ENCODE assay signal across 14 cellular contexts in the genomic region with DNA sequence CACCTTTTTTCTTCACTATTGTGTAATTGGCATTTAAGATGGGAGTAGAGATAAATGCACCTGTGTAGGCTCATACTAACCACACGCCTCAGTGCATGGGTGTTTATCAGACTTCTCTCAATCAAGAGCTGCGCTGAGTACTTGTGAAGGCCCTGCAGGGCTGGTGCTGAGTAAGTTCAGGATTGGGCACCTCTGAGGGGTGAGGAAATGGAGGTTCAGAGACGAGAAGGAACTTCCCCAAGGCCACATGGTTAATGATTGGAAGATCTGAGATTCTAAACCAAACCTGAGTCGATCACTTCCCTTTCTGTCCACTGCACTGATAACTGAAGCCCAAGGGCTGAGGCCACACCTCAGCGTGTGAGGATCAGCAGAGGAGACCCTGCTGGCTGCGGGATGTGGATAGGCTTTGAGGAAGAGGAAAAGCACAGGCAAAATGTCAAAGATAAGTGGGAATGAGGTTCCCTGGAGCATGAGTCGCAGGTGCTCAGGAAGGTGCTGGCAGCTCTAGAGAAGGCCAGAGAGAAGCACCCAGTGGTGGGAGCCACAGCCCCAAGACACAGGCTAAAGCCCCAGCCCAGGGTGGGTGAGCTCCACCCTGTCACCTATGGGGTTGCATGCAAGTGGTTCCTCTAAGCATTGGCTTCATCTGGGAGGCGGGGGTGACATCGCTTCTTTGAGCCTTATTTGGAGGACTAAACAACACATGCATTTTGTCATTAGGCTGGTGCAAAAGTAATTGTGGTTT. TPM values are rescaled to one million over a fixed set of nuclear protein-coding genes. Genes with fewer than 3 reads are reported as not detected.
A peak's percentile ranks its signal among the peaks of the same experiment; 100 is the strongest.
DNase-seq lines count a peak whose midpoint lies in the region; ATAC-seq, FAIRE-seq and TF ChIP-seq lines count a peak whose summit lies in the region.
"Had no signal": no experiment of that assay in that cellular context is flagged by ENCODE, and none has a peak within 500 bp of the region (broad histone marks: within the 10 kb centered on the region; RNA-seq: fewer than 3 reads in every experiment).

No MANE protein-coding gene starts in this region.

- no peak overlapping the region for H3K4me3 Mint-ChIP-seq in stimulated activated effector memory CD8-positive, alpha-beta T cell treated with anti-CD3 and anti-CD28 coated beads, Interleukin-12 subunit alpha, Interleukin-12 subunit beta, amount 100 ng/mL, for 72 hours
- H3K4me3 Mint-ChIP-seq: brain, neural crest cell had no signal

- no peak overlapping the region for H3K4me3 ChIP-seq in effector memory CD4-positive, alpha-beta T cell (ENCODE audit: insufficient read depth, low read depth, low read length, poor library complexity, severe bottlenecking)
- H3K4me3 ChIP-seq: BLaER1 treated with 17β-estradiol and CSF1 and Interleukin-3, amounts not matched to agents 10 nM and 100 nM; thyroid gland had no signal

- no peak for FAIRE-seq in GM12891 (lab: Jason Lieb, UNC)
- FAIRE-seq in GM19239 (lab: Jason Lieb, UNC): peak; percentile 94

- no peak overlapping the region for H3K27ac Mint-ChIP-seq in stimulated activated effector memory CD8-positive, alpha-beta T cell treated with anti-CD3 and anti-CD28 coated beads, Interleukin-12 subunit alpha, Interleukin-12 subunit beta, amount 100 ng/mL, for 72 hours
- H3K27ac Mint-ChIP-seq: brain had no signal

- no peaks in the 10 kb centered on the region for H3K9me3 ChIP-seq in effector memory CD4-positive, alpha-beta T cell (ENCODE audit: control insufficient read depth, low read length)
- H3K9me3 ChIP-seq: BLaER1 treated with 17β-estradiol and CSF1 and Interleukin-3, amounts not matched to agents 10 nM and 100 nM; thyroid gland had no signal

- H3K4me1 ChIP-seq in effector memory CD4-positive, alpha-beta T cell (ENCODE audit: control insufficient read depth, insufficient read depth, low read length, poor library complexity, severe bottlenecking): no peaks in the 10 kb centered on the region
- H3K4me1 ChIP-seq: BLaER1 treated with 17β-estradiol and CSF1 and Interleukin-3, amounts not matched to agents 10 nM and 100 nM had no signal

- H3K36me3 ChIP-seq in effector memory CD4-positive, alpha-beta T cell (ENCODE audit: control insufficient read depth, insufficient read depth, low read length): no peaks in the 10 kb centered on the region
- H3K36me3 ChIP-seq: BLaER1 treated with 17β-estradiol and CSF1 and Interleukin-3, amounts not matched to agents 10 nM and 100 nM; thyroid gland had no signal

- H3K27me3 ChIP-seq in effector memory CD4-positive, alpha-beta T cell (replicated peaks; ENCODE audit: control insufficient read depth, insufficient read depth, low read length, poor library complexity, severe bottlenecking): no peaks in the 10 kb centered on the region
- H3K27me3 ChIP-seq: BLaER1 treated with 17β-estradiol and CSF1 and Interleukin-3, amounts not matched to agents 10 nM and 100 nM; thyroid gland had no signal

- H3K36me3 Mint-ChIP-seq in stimulated activated effector memory CD8-positive, alpha-beta T cell treated with anti-CD3 and anti-CD28 coated beads, Interleukin-12 subunit alpha, Interleukin-12 subunit beta, amount 100 ng/mL, for 72 hours: no peaks in the 10 kb centered on the region
- H3K36me3 Mint-ChIP-seq: brain had no signal

- peaks cover 6% of the 10 kb centered on the region for H3K4me1 Mint-ChIP-seq in stimulated activated effector memory CD8-positive, alpha-beta T cell treated with anti-CD3 and anti-CD28 coated beads, Interleukin-12 subunit alpha, Interleukin-12 subunit beta, amount 100 ng/mL, for 72 hours
- H3K4me1 Mint-ChIP-seq: brain had no signal

- ATAC-seq in HG02763 (IDR thresholded peaks at IDR 0.05; ENCODE audit: unreplicated experiment): peak; percentile 98
- ATAC-seq in HG03469 (IDR thresholded peaks at IDR 0.05; ENCODE audit: unreplicated experiment): peak; percentile 97
- no peak for ATAC-seq in stimulated activated effector memory CD8-positive, alpha-beta T cell treated with anti-CD3 and anti-CD28 coated beads, Interleukin-12 subunit alpha, Interleukin-12 subunit beta, amount 100 ng/mL, for 72 hours

- H3K27ac ChIP-seq in effector memory CD4-positive, alpha-beta T cell (ENCODE audit: insufficient read depth, low read length, poor library complexity, severe bottlenecking): no peak overlapping the region
- H3K27ac ChIP-seq: BLaER1 treated with 17β-estradiol and CSF1 and Interleukin-3, amounts not matched to agents 10 nM and 100 nM; thyroid gland had no signal

- H3K9me3 Mint-ChIP-seq in stimulated activated effector memory CD8-positive, alpha-beta T cell treated with anti-CD3 and anti-CD28 coated beads, Interleukin-12 subunit alpha, Interleukin-12 subunit beta, amount 100 ng/mL, for 72 hours: peaks cover 3% of the 10 kb centered on the region
- H3K9me3 Mint-ChIP-seq: neural crest cell had no signal

- DNase-seq in GM12891 (ENCODE audit: insufficient read length, low spot score): no peak
- DNase-seq in GM19239 (ENCODE audit: insufficient read length, low spot score): peak; percentile 52
- no peak for DNase-seq in effector memory CD4-positive, alpha-beta T cell
- no peak for DNase-seq in NCI-H1694 treated with DMSO at 0.1 percent for 48 hours (lab: John Stamatoyannopoulos, UW)
- no peak for DNase-seq in stimulated activated effector memory CD8-positive, alpha-beta T cell treated with anti-CD3 and anti-CD28 coated beads, Interleukin-12 subunit alpha, Interleukin-12 subunit beta, amount 100 ng/mL, for 72 hours (ENCODE audit: low spot score in 2 of 2)
- no peak for DNase-seq in SKM-1 treated with dmso at 0.1 percent for 144 hours (lab: John Stamatoyannopoulos, UW; ENCODE audit: unreplicated experiment)
- DNase-seq: IMR-90; stimulated activated CD4-positive, alpha-beta T cell treated with anti-CD3 and anti-CD28 coated beads, Interleukin-2, amount 100 ng/mL, for 24 hours; thyroid gland had no signal

- no peak for TF ChIP-seq POLR2A in GM12891 (IDR thresholded peaks at IDR 0.05; ENCODE audit: low read depth, low read length)

TF ChIP-seq in GM12891, 5 proteins besides CTCF, POLR2A, EP300 and RAD21:
- TF ChIP-seq POU2F2 (IDR thresholded peaks at IDR 0.05; ENCODE audit: low read depth, low read length): no peak
- no peak for TF ChIP-seq PAX5 (IDR thresholded peaks at IDR 0.05; ENCODE audit: insufficient read depth, low read length, severe bottlenecking)
- TF ChIP-seq SPI1 (IDR thresholded peaks at IDR 0.05; ENCODE audit: low read depth, low read length): peak; percentile 49
- TF ChIP-seq TAF1 (IDR thresholded peaks at IDR 0.05; ENCODE audit: low read depth, low read length): no peak

RNA-seq across cellular contexts. Expression of a gene that starts 32.3 kb away (rescaled TPM):
- polyA plus RNA-seq in GM12891 (2012; ENCODE audit: low read depth, missing spikeins): not detected
- polyA plus RNA-seq: IMR-90 had no signal
